Comparison of ENCODE assay signal across 1 cellular context in the genomic region with DNA sequence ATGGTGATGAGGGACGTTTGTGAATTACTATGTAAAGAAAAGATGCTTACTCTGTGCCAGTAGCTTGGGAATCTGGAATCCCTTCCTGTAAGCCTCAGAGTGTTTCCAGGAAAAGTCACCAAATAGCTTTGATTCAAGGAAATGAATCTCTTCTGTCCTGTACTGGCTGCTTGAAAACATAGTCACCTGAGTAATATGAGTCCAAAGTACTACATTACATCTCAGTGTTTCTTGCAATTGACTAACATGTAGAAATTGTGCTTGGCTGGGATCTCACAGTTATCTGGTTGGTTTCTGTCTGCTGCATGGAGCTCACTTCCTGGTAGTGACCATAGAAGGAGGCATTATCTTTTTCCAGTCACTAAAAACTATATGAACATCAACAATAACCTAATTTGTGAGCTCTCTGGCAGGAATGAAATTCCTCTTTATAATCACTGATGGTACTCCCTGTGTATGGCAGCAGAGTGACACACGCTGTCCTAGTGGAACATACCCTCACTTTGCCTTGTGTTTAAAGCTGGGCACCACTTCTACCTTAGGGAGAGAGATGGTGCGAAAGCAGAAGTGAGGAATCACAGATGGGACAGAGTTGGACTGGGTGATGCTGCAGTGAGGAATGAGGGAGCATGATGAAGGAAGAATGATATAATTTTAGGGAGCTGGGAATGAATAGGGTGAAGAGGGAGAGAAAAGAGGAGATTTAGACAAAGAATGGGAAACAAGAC.
TF ChIP-seq lines count a peak whose summit lies in the region.

No MANE protein-coding gene starts in this region.

TF ChIP-seq in GM12878, 131 proteins besides CTCF, POLR2A, EP300 and RAD21 (continued from another document):
- TF ChIP-seq RCOR1 (conservative IDR thresholded peaks at IDR 0.05; ENCODE audit: low read depth, low read length): no peak
- TF ChIP-seq POU2F2 (IDR thresholded peaks at IDR 0.05; ENCODE audit: borderline replicate concordance, low read depth, low read length): no peak
- TF ChIP-seq FOXM1 (IDR thresholded peaks at IDR 0.05; ENCODE audit: low read depth, low read length): no peak
- TF ChIP-seq CREM (IDR thresholded peaks at IDR 0.05; ENCODE audit: low read depth): no peak
- TF ChIP-seq ZNF622 (IDR thresholded peaks at IDR 0.05): no peak
- TF ChIP-seq, protein P1, sequence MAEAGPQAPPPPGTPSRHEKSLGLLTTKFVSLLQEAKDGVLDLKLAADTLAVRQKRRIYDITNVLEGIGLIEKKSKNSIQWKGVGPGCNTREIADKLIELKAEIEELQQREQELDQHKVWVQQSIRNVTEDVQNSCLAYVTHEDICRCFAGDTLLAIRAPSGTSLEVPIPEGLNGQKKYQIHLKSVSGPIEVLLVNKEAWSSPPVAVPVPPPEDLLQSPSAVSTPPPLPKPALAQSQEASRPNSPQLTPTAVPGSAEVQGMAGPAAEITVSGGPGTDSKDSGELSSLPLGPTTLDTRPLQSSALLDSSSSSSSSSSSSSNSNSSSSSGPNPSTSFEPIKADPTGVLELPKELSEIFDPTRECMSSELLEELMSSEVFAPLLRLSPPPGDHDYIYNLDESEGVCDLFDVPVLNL (IDR thresholded peaks at IDR 0.05; ENCODE audit: low read depth, low read length): no peak
- TF ChIP-seq POLR2AphosphoS5 (IDR thresholded peaks at IDR 0.05; ENCODE audit: low read length): no peak
- TF ChIP-seq RFX5 (IDR thresholded peaks at IDR 0.05; ENCODE audit: low read depth, low read length): no peak
- no peak for TF ChIP-seq MTA2 (IDR thresholded peaks at IDR 0.05; ENCODE audit: low read depth)
- TF ChIP-seq, protein P2, sequence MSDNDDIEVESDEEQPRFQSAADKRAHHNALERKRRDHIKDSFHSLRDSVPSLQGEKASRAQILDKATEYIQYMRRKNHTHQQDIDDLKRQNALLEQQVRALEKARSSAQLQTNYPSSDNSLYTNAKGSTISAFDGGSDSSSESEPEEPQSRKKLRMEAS (IDR thresholded peaks at IDR 0.05; ENCODE audit: low read depth, low read length): no peak
- no peak for TF ChIP-seq TAF1 (IDR thresholded peaks at IDR 0.05; ENCODE audit: borderline replicate concordance, low read depth, low read length)
